ENCODE assay signal across 6 cellular contexts in genomic region chrX:49155900-49156837, GRCh38. TPM values are rescaled to one million over a fixed set of nuclear protein-coding genes. Genes with fewer than 3 reads are reported as not detected.
DNase-seq lines count a peak whose midpoint lies in the region; ATAC-seq and TF ChIP-seq lines count a peak whose summit lies in the region.

No MANE protein-coding gene starts in this region.

- H3K36me3 Mint-ChIP-seq in activated T-cell treated with anti-CD3 and anti-CD28 coated beads, Interleukin-2, amount 50 U/mL, for 24 hours (ENCODE audit: low read depth) = no peaks in the 10 kb centered on the region

- peak overlapping the region; percentile 95 for H3K27ac Mint-ChIP-seq in activated T-cell treated with anti-CD3 and anti-CD28 coated beads, Interleukin-2, amount 50 U/mL, for 24 hours

- H3K27me3 ChIP-seq in heart right ventricle = no peaks in the 10 kb centered on the region

- H3K4me1 ChIP-seq in heart right ventricle = peaks cover 0 to 7% (median 0%) of the 10 kb centered on the region in 9 donors

- peak overlapping the region; percentile 86 to 98 (median 94) for H3K27ac ChIP-seq in heart right ventricle

- peak; percentile 55 to 89 (median 77) for TF ChIP-seq CTCF in heart right ventricle (IDR thresholded peaks at IDR 0.05)

- H3K27me3 Mint-ChIP-seq in activated T-cell treated with anti-CD3 and anti-CD28 coated beads, Interleukin-2, amount 50 U/mL, for 24 hours = peaks cover 5% of the 10 kb centered on the region

- peak overlapping the region; percentile 82 for H3K4me3 Mint-ChIP-seq in activated T-cell treated with anti-CD3 and anti-CD28 coated beads, Interleukin-2, amount 50 U/mL, for 24 hours

- H3K36me3 ChIP-seq in heart right ventricle = no peaks in the 10 kb centered on the region

- H3K9me3 Mint-ChIP-seq in activated T-cell treated with anti-CD3 and anti-CD28 coated beads, Interleukin-2, amount 50 U/mL, for 24 hours = no peaks in the 10 kb centered on the region

- H3K4me1 Mint-ChIP-seq in activated T-cell treated with anti-CD3 and anti-CD28 coated beads, Interleukin-2, amount 50 U/mL, for 24 hours (ENCODE audit: low read depth) = peaks cover 19% of the 10 kb centered on the region

- DNase-seq in DMS153 (lab: John Stamatoyannopoulos, UW) (peak; percentile 55), NCI-H345 treated with DMSO at 0.1 percent for 48 hours (lab: John Stamatoyannopoulos, UW; ENCODE audit: unreplicated experiment) (peak; percentile 76), heart right ventricle (peak; percentile 88 to 92)
- peak; percentile 88 for DNase-seq in activated T-cell treated with anti-CD3 and anti-CD28 coated beads, Interleukin-2, amount 50 U/mL, for 24 hours
- DNase-seq in stimulated activated CD4-positive, alpha-beta T cell treated with anti-CD3 and anti-CD28 coated beads, Interleukin-1b, Interleukin-23, amount 100 ng/mL, for 4 hours (ENCODE audit: low read depth in 2 of 2) = peak; percentile 73 to 77

- intact Hi-C loops in heart right ventricle (cut with DNase I) = loop anchor here in 1 of 10 donors (5.0 kb wide), 1 partner anchor 34 kb away; the partner anchor contains the start of gene GPKOW

- H3K4me3 ChIP-seq in heart right ventricle = peak overlapping the region; percentile 14 to 70 (median 64)

- ATAC-seq in HG02678 (IDR thresholded peaks at IDR 0.05; ENCODE audit: unreplicated experiment) (peak; percentile 95), heart right ventricle (peak; percentile 95 to 98 (median 96))

- 1% methylated on average over 41 to 65 of the region's 65 CpGs for WGBS in heart right ventricle, 2 donors

- no peaks in the 10 kb centered on the region for H3K9me3 ChIP-seq in heart right ventricle

RNA-seq across cellular contexts. Expression of gene MAGIX, which starts 6.4 kb away (rescaled TPM):
- 1 to 10 TPM; 2.7 to 9.8 (median 4.0) TPM for total RNA-seq in heart right ventricle
- polyA plus RNA-seq in heart right ventricle = 10 to 100 TPM in 1 of 2 donors, 1 to 10 TPM in 1; 5.4 to 13.5 TPM

RNA-seq across cellular contexts. Expression of gene PLP2, which starts 15.5 kb away (rescaled TPM):
- total RNA-seq in heart right ventricle = 100 to 1,000 TPM in 1 of 10 donors, 10 to 100 TPM in 9; 20.3 to 157 (median 41.2) TPM
- 100 to 1,000 TPM in 1 of 2 donors, 10 to 100 TPM in 1; 64.6 to 352 TPM for polyA plus RNA-seq in heart right ventricle

RNA-seq across cellular contexts. Expression of gene PRICKLE3, which starts 30.0 kb away (rescaled TPM):
- total RNA-seq in heart right ventricle = 10 to 100 TPM in 3 of 10 donors, 1 to 10 TPM in 7; 6.6 to 14.8 (median 9.4) TPM
- 10 to 100 TPM in 1 of 2 donors, 1 to 10 TPM in 1; 8.8 to 10.8 TPM for polyA plus RNA-seq in heart right ventricle

RNA-seq across cellular contexts. Expression of gene GPKOW, which starts 32.6 kb away (rescaled TPM):
- total RNA-seq in heart right ventricle = 10 to 100 TPM; 16.5 to 23.2 (median 20.0) TPM
- 10 to 100 TPM in 1 of 2 donors, 1 to 10 TPM in 1; 6.4 to 28.8 TPM for polyA plus RNA-seq in heart right ventricle

RNA-seq across cellular contexts. Expression of gene SYP, which starts 43.8 kb away (rescaled TPM):
- total RNA-seq in heart right ventricle = 1 to 10 TPM in 5 of 10 donors, under 1 TPM in 5; 0.59 to 2.0 (median 1.0) TPM
- 1 to 10 TPM; 1.9 to 2.9 TPM for polyA plus RNA-seq in heart right ventricle

Comparison
In these comparisons a context has a peak if more than half of its experiments do, and no peak if none do; other contexts are left out.
1. Peak in every context shown above with its lines: DNase-seq, ATAC-seq, H3K4me3 ChIP-seq and H3K27ac ChIP-seq.